ENCODE assay signal across 1 cellular context in genomic region chr10:79116801-79117723, GRCh38.
TF ChIP-seq lines count a peak whose summit lies in the region.

No MANE protein-coding gene starts in this region.

TF ChIP-seq in K562, 482 proteins besides CTCF, POLR2A, EP300 and RAD21 (continued from another document):
- TF ChIP-seq ZBTB9 (CRISPR knock-in tag; IDR thresholded peaks at IDR 0.05) (peak; percentile 99), RBM39 (optimal IDR thresholded peaks at IDR 0.05; ENCODE audit: low read depth, low read length) (no peak), NFIX (CRISPR knock-in tag; IDR thresholded peaks at IDR 0.05; ENCODE audit: low read depth) (no peak), TCF7 (IDR thresholded peaks at IDR 0.05; ENCODE audit: borderline replicate concordance) (no peak), EZH2 (IDR thresholded peaks at IDR 0.05; ENCODE audit: borderline replicate concordance, low read depth, low read length) (no peak)
